In the genomic region with DNA sequence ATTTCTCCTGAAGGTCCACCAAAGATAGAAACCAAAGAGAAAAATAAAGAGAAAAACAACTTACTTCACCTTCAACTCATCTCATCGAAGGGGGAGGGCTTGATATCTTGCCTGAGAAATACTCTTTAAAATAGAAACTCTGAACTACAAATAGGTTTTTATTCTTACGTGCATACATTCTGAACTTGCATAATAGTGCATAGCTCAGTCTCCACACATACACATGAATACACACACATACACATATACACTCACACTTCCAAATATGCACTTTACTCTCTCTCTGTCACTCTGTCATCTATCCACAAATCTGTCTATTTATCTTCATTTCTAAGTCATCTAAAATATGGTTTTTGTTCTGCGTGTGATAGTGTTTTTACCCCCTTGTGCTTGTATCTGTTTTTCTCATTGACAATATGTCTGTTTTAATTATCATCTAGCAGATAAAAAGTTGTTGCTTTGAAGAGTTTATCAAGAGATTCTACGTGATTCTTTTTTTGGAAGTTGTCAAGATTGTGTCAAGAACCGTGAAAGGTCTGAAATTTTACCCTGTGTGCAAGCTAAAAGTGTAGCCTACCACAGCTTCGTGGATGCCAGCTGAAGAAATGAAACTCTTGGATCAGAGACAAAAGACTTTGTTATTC, we compare ENCODE assay signal across 16 cellular contexts.
DNase-seq lines count a peak whose midpoint lies in the region; TF ChIP-seq lines count a peak whose summit lies in the region.
"Had no signal": no experiment of that assay in that cellular context is flagged by ENCODE, and none has a peak within 500 bp of the region (broad histone marks: within the 10 kb centered on the region; RNA-seq: fewer than 3 reads in every experiment).

No MANE protein-coding gene starts in this region.

- H3K23ac ChIP-seq in trophoblast cell (ENCODE audit: low read length): no peak overlapping the region

- H3K36me3 Mint-ChIP-seq in type B pancreatic cell: no peaks in the 10 kb centered on the region
- H3K36me3 Mint-ChIP-seq: CD14-positive monocyte; CD8-positive, alpha-beta T cell had no signal

- no peaks in the 10 kb centered on the region for H3K79me1 ChIP-seq in trophoblast cell (ENCODE audit: low read length)

- no peak overlapping the region for H2AK5ac ChIP-seq in trophoblast cell (ENCODE audit: low read length)

- no peak overlapping the region for H2BK5ac ChIP-seq in trophoblast cell (ENCODE audit: low read depth, low read length, poor library complexity)

- H3K79me2 ChIP-seq in trophoblast cell (ENCODE audit: control insufficient read depth, insufficient read depth, low read length, poor library complexity): no peaks in the 10 kb centered on the region

- H4K12ac ChIP-seq in trophoblast cell (ENCODE audit: low read depth, low read length): no peak overlapping the region

- no peak overlapping the region for H4K8ac ChIP-seq in trophoblast cell (ENCODE audit: low read depth, low read length)

- no peak overlapping the region for H3K4me3 ChIP-seq in liver (ENCODE audit: low read depth in 1 of 3, low read length in 3 of 3)
- no peak overlapping the region for H3K4me3 ChIP-seq in trophoblast cell (ENCODE audit: low read depth, low read length)
- no peak overlapping the region for H3K4me3 ChIP-seq in SJCRH30
- H3K4me3 ChIP-seq: GM23248 had no signal

- H3K9me3 Mint-ChIP-seq in type B pancreatic cell: no peaks in the 10 kb centered on the region
- H3K9me3 Mint-ChIP-seq: CD8-positive, alpha-beta T cell had no signal

- no peak overlapping the region for H3K18ac ChIP-seq in trophoblast cell (ENCODE audit: low read length)

- H3K36me3 ChIP-seq in liver (ENCODE audit: control insufficient read depth in 4 of 4, insufficient read depth in 3 of 4, low read depth in 1 of 4, low read length in 3 of 4) (no peaks in the 10 kb centered on the region), trophoblast cell (ENCODE audit: control insufficient read depth in 1 of 2, insufficient read depth in 2 of 2, low read length in 2 of 2) (no peaks in the 10 kb centered on the region), SJCRH30 (no peaks in the 10 kb centered on the region)
- H3K36me3 ChIP-seq: BE2C had no signal

- no peak overlapping the region for H4K91ac ChIP-seq in trophoblast cell (ENCODE audit: low read depth, low read length)

- DNase-seq in trophoblast cell (peak in 1 of 2 donors; percentile 1), RPMI8226 (no peak), type B pancreatic cell (ENCODE audit: extremely low spot score, unreplicated experiment) (no peak), SJCRH30 (no peak), substantia nigra (lab: John Stamatoyannopoulos, UW) (no peak)
- DNase-seq: BE2C; CD8-positive, alpha-beta T cell; COR-L47; DND-41; GDM1; GM23248; IMR-90 had no signal

- H3K4me3 Mint-ChIP-seq in type B pancreatic cell: no peak overlapping the region
- H3K4me3 Mint-ChIP-seq: CD14-positive monocyte; CD8-positive, alpha-beta T cell had no signal

- no peak overlapping the region for H3K27ac Mint-ChIP-seq in type B pancreatic cell
- H3K27ac Mint-ChIP-seq: CD14-positive monocyte; CD8-positive, alpha-beta T cell had no signal

- peaks cover 11% of the 10 kb centered on the region for H3K4me1 Mint-ChIP-seq in type B pancreatic cell (ENCODE audit: unreplicated experiment)
- H3K4me1 Mint-ChIP-seq: CD14-positive monocyte had no signal

- H3K27me3 Mint-ChIP-seq in type B pancreatic cell: peaks cover 16% of the 10 kb centered on the region

- H3K27me3 ChIP-seq in liver (ENCODE audit: control insufficient read depth in 4 of 4, insufficient read depth in 4 of 4, low read length in 3 of 4) (no peaks in the 10 kb centered on the region), trophoblast cell (ENCODE audit: insufficient read depth, low read length) (no peaks in the 10 kb centered on the region), SJCRH30 (no peaks in the 10 kb centered on the region)
- H3K27me3 ChIP-seq: BE2C had no signal

- no peak for TF ChIP-seq RAD21 in liver (IDR thresholded peaks at IDR 0.05)

- H3K9ac ChIP-seq in liver (ENCODE audit: low read depth in 1 of 2, low read length in 2 of 2): no peak overlapping the region
- no peak overlapping the region for H3K9ac ChIP-seq in trophoblast cell (ENCODE audit: low read length)
- H3K9ac ChIP-seq: GM23248 had no signal

- no peak overlapping the region for H3K14ac ChIP-seq in trophoblast cell (ENCODE audit: low read length)

- H3K27ac ChIP-seq in C4-2B (peak overlapping the region; percentile 82), VCaP (peak overlapping the region; percentile 75), liver (ENCODE audit: low read depth in 1 of 2, low read length in 2 of 2) (peak overlapping the region; percentile 49), trophoblast cell (ENCODE audit: low read depth, low read length) (no peak overlapping the region), SJCRH30 (no peak overlapping the region), substantia nigra (ENCODE audit: low read depth, low read length, poor library complexity, severe bottlenecking) (no peak overlapping the region)
- H3K27ac ChIP-seq: GM23248 had no signal

- peak overlapping the region; percentile 71 for H2BK12ac ChIP-seq in trophoblast cell (ENCODE audit: low read length)

- no peak overlapping the region for H3K4ac ChIP-seq in trophoblast cell (ENCODE audit: low read depth, low read length)

- H3K9me3 ChIP-seq in liver (ENCODE audit: control insufficient read depth in 4 of 4, low read length in 3 of 4) (no peaks in the 10 kb centered on the region), trophoblast cell (ENCODE audit: insufficient read depth, low read depth, low read length) (no peaks in the 10 kb centered on the region), SJCRH30 (replicated peaks) (no peaks in the 10 kb centered on the region)
- H3K9me3 ChIP-seq: BE2C had no signal

- no peak overlapping the region for H3K4me2 ChIP-seq in trophoblast cell (ENCODE audit: low read length)

- 59% methylated on average over 6 of the region's 6 CpGs for WGBS in liver
- no CpG with 5 or more reads among the region's 6 CpGs for WGBS in trophoblast cell (ENCODE audit: extremely low coverage, insufficient coverage, insufficient read length)

- TF ChIP-seq CTCF in C4-2B (conservative IDR thresholded peaks at IDR 0.05): no peak
- no peak for TF ChIP-seq CTCF in VCaP (conservative IDR thresholded peaks at IDR 0.05)
- no peak for TF ChIP-seq CTCF in liver (IDR thresholded peaks at IDR 0.05; ENCODE audit: low read depth, low read length, missing input control)
- TF ChIP-seq CTCF in type B pancreatic cell (conservative IDR thresholded peaks at IDR 0.05): no peak

- no peak overlapping the region for H2BK120ac ChIP-seq in trophoblast cell (ENCODE audit: insufficient read depth, low read length, poor library complexity)

- H3K4me1 ChIP-seq in liver (ENCODE audit: control insufficient read depth in 4 of 4, insufficient read depth in 4 of 4, low read length in 3 of 4) (peaks cover 2 to 33% (median 26%) of the 10 kb centered on the region in 4 donors), trophoblast cell (ENCODE audit: control insufficient read depth in 1 of 2, insufficient read depth in 2 of 2, low read length in 2 of 2) (peaks cover 0 to 3% of the 10 kb centered on the region in 2 experiments), SJCRH30 (no peaks in the 10 kb centered on the region)

- H2AFZ ChIP-seq in trophoblast cell (ENCODE audit: insufficient read depth, low read length, poor library complexity): peak overlapping the region; percentile 41
- H2AFZ ChIP-seq: GM23248 had no signal

TF ChIP-seq in liver, 16 proteins besides CTCF, POLR2A, EP300 and RAD21:
- TF ChIP-seq HNF4G (IDR thresholded peaks at IDR 0.05) (no peak), HNF4A (conservative IDR thresholded peaks at IDR 0.05) (no peak), NR2F2 (IDR thresholded peaks at IDR 0.05) (no peak)
- TF ChIP-seq, protein P1, sequence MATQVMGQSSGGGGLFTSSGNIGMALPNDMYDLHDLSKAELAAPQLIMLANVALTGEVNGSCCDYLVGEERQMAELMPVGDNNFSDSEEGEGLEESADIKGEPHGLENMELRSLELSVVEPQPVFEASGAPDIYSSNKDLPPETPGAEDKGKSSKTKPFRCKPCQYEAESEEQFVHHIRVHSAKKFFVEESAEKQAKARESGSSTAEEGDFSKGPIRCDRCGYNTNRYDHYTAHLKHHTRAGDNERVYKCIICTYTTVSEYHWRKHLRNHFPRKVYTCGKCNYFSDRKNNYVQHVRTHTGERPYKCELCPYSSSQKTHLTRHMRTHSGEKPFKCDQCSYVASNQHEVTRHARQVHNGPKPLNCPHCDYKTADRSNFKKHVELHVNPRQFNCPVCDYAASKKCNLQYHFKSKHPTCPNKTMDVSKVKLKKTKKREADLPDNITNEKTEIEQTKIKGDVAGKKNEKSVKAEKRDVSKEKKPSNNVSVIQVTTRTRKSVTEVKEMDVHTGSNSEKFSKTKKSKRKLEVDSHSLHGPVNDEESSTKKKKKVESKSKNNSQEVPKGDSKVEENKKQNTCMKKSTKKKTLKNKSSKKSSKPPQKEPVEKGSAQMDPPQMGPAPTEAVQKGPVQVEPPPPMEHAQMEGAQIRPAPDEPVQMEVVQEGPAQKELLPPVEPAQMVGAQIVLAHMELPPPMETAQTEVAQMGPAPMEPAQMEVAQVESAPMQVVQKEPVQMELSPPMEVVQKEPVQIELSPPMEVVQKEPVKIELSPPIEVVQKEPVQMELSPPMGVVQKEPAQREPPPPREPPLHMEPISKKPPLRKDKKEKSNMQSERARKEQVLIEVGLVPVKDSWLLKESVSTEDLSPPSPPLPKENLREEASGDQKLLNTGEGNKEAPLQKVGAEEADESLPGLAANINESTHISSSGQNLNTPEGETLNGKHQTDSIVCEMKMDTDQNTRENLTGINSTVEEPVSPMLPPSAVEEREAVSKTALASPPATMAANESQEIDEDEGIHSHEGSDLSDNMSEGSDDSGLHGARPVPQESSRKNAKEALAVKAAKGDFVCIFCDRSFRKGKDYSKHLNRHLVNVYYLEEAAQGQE (IDR thresholded peaks at IDR 0.05): no peak
- TF ChIP-seq, protein P2, sequence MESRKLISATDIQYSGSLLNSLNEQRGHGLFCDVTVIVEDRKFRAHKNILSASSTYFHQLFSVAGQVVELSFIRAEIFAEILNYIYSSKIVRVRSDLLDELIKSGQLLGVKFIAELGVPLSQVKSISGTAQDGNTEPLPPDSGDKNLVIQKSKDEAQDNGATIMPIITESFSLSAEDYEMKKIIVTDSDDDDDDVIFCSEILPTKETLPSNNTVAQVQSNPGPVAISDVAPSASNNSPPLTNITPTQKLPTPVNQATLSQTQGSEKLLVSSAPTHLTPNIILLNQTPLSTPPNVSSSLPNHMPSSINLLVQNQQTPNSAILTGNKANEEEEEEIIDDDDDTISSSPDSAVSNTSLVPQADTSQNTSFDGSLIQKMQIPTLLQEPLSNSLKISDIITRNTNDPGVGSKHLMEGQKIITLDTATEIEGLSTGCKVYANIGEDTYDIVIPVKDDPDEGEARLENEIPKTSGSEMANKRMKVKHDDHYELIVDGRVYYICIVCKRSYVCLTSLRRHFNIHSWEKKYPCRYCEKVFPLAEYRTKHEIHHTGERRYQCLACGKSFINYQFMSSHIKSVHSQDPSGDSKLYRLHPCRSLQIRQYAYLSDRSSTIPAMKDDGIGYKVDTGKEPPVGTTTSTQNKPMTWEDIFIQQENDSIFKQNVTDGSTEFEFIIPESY (IDR thresholded peaks at IDR 0.05): no peak

Comparison
In these comparisons a context has a peak if more than half of its experiments do, and no peak if none do; other contexts are left out.
1. H3K27ac ChIP-seq: peak in C4-2B (single experiment), VCaP (single experiment) and liver (2 of 2); none in trophoblast cell (single experiment), SJCRH30 (single experiment) and substantia nigra (single experiment).